In the genomic region with DNA sequence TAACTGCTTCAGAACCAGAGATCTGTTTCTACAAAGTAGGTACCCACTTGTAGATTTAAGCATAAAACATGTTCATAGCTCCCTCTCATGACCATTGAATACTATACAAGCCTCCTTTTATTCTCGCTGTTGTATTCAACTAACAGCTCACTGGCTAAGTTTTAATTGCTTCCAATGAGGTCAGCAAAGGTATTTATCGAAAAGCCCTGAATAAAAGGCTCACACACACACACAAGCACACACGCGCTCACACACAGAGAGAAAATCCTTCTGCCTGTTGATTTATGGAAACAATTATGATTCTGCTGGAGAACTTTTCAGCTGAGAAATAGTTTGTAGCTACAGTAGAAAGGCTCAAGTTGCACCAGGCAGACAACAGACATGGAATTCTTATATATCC, we compare ENCODE assay signal across 1 cellular context.
TF ChIP-seq lines count a peak whose summit lies in the region.

A gene with protein sequence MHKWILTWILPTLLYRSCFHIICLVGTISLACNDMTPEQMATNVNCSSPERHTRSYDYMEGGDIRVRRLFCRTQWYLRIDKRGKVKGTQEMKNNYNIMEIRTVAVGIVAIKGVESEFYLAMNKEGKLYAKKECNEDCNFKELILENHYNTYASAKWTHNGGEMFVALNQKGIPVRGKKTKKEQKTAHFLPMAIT (plus strand): TSS at position 222 of the 400 bp plus-strand sequence. CDS start 1,056 bp downstream, outside the sequence.

TF ChIP-seq in HepG2, 621 proteins besides CTCF, POLR2A, EP300 and RAD21 (continued from another document):
- TF ChIP-seq ZNF33B (CRISPR knock-in tag; IDR thresholded peaks at IDR 0.05) (no peak), BHLHE40 (IDR thresholded peaks at IDR 0.05; ENCODE audit: low read length) (no peak), ZC3H4 (CRISPR knock-in tag; IDR thresholded peaks at IDR 0.05; ENCODE audit: borderline replicate concordance) (no peak), GATAD1 (CRISPR knock-in tag; IDR thresholded peaks at IDR 0.05) (no peak), PAF1 (CRISPR knock-in tag; IDR thresholded peaks at IDR 0.05) (no peak), WIZ (CRISPR knock-in tag; IDR thresholded peaks at IDR 0.05) (no peak)
- TF ChIP-seq, protein P1, sequence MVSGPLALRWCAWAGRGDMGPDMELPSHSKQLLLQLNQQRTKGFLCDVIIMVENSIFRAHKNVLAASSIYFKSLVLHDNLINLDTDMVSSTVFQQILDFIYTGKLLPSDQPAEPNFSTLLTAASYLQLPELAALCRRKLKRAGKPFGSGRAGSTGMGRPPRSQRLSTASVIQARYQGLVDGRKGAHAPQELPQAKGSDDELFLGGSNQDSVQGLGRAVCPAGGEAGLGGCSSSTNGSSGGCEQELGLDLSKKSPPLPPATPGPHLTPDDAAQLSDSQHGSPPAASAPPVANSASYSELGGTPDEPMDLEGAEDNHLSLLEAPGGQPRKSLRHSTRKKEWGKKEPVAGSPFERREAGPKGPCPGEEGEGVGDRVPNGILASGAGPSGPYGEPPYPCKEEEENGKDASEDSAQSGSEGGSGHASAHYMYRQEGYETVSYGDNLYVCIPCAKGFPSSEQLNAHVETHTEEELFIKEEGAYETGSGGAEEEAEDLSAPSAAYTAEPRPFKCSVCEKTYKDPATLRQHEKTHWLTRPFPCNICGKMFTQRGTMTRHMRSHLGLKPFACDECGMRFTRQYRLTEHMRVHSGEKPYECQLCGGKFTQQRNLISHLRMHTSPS (CRISPR knock-in tag; IDR thresholded peaks at IDR 0.05; ENCODE audit: low read depth) = no peak
- TF ChIP-seq, protein P2, sequence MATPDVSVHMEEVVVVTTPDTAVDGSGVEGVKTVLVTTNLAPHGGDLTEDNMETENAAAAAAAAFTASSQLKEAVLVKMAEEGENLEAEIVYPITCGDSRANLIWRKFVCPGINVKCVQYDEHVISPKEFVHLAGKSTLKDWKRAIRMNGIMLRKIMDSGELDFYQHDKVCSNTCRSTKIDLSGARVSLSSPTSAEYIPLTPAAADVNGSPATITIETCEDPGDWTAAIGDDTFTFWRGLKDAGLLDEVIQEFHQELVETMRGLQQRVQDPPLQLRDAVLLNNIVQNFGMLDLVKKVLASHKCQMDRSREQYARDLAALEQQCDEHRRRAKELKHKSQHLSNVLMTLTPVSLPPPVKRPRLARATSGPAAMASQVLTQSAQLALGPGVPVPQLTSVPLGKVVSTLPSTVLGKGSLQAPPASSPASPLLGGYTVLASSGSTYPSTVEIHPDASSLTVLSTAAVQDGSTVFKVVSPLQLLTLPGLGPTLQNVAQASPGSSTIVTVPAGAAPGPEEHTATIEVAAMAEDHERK (CRISPR knock-in tag; IDR thresholded peaks at IDR 0.05; ENCODE audit: low read depth) = no peak
- TF ChIP-seq, protein P3, sequence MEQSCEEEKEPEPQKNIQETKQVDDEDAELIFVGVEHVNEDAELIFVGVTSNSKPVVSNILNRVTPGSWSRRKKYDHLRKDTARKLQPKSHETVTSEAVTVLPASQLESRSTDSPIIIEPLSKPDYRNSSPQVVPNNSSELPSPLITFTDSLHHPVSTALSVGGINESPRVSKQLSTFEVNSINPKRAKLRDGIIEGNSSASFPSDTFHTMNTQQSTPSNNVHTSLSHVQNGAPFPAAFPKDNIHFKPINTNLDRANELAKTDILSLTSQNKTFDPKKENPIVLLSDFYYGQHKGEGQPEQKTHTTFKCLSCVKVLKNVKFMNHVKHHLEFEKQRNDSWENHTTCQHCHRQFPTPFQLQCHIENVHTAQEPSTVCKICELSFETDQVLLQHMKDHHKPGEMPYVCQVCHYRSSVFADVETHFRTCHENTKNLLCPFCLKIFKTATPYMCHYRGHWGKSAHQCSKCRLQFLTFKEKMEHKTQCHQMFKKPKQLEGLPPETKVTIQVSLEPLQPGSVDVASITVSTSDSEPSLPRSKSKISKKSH (CRISPR knock-in tag; IDR thresholded peaks at IDR 0.05; ENCODE audit: borderline replicate concordance) = no peak
